ENCODE assay signal across 1 cellular context in the genomic region with DNA sequence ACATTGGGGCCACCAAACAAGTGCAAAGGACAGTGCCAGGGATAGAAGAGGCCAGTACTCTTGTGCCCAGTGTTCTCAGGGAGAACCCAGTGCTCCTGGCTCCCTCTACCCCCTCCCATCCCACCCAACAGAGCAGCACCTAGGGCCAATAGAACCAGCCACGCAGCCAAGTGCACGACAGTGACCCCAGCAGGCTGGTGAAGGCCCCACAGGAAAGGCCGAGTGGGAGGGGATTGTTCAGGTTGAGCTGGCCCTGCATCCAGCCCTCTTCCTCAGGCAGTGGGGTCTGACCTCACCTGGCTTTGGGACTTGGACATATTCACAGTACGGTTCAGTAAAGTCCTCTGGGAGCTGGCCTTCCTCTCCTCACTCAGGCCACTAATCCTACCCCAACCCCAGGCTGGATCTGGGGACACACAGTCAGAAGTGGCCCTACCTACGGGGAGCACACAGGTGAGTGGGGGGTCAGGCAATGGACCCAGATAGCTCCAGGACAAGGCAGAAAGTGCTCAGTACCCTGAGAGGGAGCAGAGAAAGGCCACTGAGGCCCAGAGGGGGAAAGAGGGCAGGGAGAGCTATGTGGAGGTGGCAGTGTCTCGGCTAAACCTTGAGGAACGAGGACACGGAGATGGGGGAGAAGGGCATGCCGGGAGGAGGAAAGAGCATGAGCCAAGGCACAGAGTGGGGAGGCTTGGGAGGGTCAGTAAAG.
TF ChIP-seq lines count a peak whose summit lies in the region.

No MANE protein-coding gene starts in this region.

TF ChIP-seq in GM12878, 131 proteins besides CTCF, POLR2A, EP300 and RAD21 (continued from another document):
- TF ChIP-seq MTA2 (IDR thresholded peaks at IDR 0.05; ENCODE audit: low read depth) (no peak), SRF (IDR thresholded peaks at IDR 0.05; ENCODE audit: low read depth in 2 of 2, low read length in 2 of 2) (no peak), FOXM1 (IDR thresholded peaks at IDR 0.05; ENCODE audit: low read depth, low read length) (no peak), KLF5 (IDR thresholded peaks at IDR 0.05; ENCODE audit: partially characterized antibody) (no peak), MXI1 (IDR thresholded peaks at IDR 0.05; ENCODE audit: low read depth, low read length) (no peak), KDM1A (IDR thresholded peaks at IDR 0.05; ENCODE audit: borderline replicate concordance) (no peak), SREBF1 (IDR thresholded peaks at IDR 0.05; ENCODE audit: low read length) (no peak), ATF7 (IDR thresholded peaks at IDR 0.05; ENCODE audit: low read depth) (no peak), NR2C2 (IDR thresholded peaks at IDR 0.05; ENCODE audit: borderline replicate concordance, control insufficient read depth, insufficient read length, low read depth) (no peak), TCF12 (IDR thresholded peaks at IDR 0.05; ENCODE audit: low read depth, low read length) (no peak), SUZ12 (IDR thresholded peaks at IDR 0.05; ENCODE audit: unreplicated experiment) (no peak), SMAD5 (IDR thresholded peaks at IDR 0.05; ENCODE audit: low read depth) (no peak), EGR1 (IDR thresholded peaks at IDR 0.05; ENCODE audit: borderline replicate concordance in 1 of 2, low read depth in 2 of 2, low read length in 2 of 2) (no peak)
- TF ChIP-seq, protein P1, sequence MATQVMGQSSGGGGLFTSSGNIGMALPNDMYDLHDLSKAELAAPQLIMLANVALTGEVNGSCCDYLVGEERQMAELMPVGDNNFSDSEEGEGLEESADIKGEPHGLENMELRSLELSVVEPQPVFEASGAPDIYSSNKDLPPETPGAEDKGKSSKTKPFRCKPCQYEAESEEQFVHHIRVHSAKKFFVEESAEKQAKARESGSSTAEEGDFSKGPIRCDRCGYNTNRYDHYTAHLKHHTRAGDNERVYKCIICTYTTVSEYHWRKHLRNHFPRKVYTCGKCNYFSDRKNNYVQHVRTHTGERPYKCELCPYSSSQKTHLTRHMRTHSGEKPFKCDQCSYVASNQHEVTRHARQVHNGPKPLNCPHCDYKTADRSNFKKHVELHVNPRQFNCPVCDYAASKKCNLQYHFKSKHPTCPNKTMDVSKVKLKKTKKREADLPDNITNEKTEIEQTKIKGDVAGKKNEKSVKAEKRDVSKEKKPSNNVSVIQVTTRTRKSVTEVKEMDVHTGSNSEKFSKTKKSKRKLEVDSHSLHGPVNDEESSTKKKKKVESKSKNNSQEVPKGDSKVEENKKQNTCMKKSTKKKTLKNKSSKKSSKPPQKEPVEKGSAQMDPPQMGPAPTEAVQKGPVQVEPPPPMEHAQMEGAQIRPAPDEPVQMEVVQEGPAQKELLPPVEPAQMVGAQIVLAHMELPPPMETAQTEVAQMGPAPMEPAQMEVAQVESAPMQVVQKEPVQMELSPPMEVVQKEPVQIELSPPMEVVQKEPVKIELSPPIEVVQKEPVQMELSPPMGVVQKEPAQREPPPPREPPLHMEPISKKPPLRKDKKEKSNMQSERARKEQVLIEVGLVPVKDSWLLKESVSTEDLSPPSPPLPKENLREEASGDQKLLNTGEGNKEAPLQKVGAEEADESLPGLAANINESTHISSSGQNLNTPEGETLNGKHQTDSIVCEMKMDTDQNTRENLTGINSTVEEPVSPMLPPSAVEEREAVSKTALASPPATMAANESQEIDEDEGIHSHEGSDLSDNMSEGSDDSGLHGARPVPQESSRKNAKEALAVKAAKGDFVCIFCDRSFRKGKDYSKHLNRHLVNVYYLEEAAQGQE (IDR thresholded peaks at IDR 0.05; ENCODE audit: low read depth, low read length), result no peak
- TF ChIP-seq, protein P2, sequence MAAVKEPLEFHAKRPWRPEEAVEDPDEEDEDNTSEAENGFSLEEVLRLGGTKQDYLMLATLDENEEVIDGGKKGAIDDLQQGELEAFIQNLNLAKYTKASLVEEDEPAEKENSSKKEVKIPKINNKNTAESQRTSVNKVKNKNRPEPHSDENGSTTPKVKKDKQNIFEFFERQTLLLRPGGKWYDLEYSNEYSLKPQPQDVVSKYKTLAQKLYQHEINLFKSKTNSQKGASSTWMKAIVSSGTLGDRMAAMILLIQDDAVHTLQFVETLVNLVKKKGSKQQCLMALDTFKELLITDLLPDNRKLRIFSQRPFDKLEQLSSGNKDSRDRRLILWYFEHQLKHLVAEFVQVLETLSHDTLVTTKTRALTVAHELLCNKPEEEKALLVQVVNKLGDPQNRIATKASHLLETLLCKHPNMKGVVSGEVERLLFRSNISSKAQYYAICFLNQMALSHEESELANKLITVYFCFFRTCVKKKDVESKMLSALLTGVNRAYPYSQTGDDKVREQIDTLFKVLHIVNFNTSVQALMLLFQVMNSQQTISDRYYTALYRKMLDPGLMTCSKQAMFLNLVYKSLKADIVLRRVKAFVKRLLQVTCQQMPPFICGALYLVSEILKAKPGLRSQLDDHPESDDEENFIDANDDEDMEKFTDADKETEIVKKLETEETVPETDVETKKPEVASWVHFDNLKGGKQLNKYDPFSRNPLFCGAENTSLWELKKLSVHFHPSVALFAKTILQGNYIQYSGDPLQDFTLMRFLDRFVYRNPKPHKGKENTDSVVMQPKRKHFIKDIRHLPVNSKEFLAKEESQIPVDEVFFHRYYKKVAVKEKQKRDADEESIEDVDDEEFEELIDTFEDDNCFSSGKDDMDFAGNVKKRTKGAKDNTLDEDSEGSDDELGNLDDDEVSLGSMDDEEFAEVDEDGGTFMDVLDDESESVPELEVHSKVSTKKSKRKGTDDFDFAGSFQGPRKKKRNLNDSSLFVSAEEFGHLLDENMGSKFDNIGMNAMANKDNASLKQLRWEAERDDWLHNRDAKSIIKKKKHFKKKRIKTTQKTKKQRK (IDR thresholded peaks at IDR 0.05; ENCODE audit: low read depth, low read length), result no peak
TF ChIP-seq in GM12878: peak in this region for 0.
